In the genomic region with DNA sequence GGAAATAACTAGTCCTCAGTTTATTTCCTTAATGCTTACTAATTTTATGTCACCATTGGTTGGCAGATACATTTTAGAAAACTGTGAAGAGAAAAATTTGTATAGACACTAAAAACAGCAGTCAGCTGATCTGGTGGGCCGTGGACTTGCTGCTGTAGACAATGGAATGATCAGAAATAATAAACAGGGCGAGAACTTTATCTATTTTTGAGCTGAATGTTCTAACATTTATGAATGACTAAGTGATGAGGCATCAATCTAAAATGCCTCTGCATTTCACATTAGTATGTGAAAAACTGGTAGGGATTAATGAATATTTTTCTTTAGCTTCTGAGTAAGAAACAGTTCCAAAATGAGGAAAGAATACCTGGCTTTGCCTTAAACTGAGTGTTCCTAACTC, we compare ENCODE assay signal across 17 cellular contexts. TPM values are rescaled to one million over a fixed set of nuclear protein-coding genes. Genes with fewer than 3 reads are reported as not detected.
A peak's percentile ranks its signal among the peaks of the same experiment; 100 is the strongest.
DNase-seq lines count a peak whose midpoint lies in the region; TF ChIP-seq lines count a peak whose summit lies in the region.
"Had no signal": no experiment of that assay in that cellular context is flagged by ENCODE, and none has a peak within 500 bp of the region (broad histone marks: within the 10 kb centered on the region; RNA-seq: fewer than 3 reads in every experiment).

No MANE protein-coding gene starts in this region.

- H3K4me2 ChIP-seq in skeletal muscle satellite cell (ENCODE audit: low read length), result peak overlapping the region; percentile 1

- H3K4me1 ChIP-seq in skeletal muscle satellite cell (ENCODE audit: control insufficient read depth, insufficient read depth, low read length), result peaks cover 50% of the 10 kb centered on the region
- H3K4me1 ChIP-seq: psoas muscle had no signal

- H3K36me3 ChIP-seq in skeletal muscle satellite cell (ENCODE audit: insufficient read depth, low read length), result no peaks in the 10 kb centered on the region
- H3K36me3 ChIP-seq: esophagus muscularis mucosa had no signal

- CTCF ChIA-PET in HEK293T (lab: Yijun Ruan, JAX), result interaction anchor here (0.6 to 1.1 kb wide), 3 partner anchors 11 to 166 kb away, joined by 3 to 6 read pairs (median 5); partner anchors contain the start of gene YARS2

- H3K9me3 ChIP-seq in skeletal muscle satellite cell (replicated peaks; ENCODE audit: low read length), result no peaks in the 10 kb centered on the region
- H3K9me3 ChIP-seq: esophagus muscularis mucosa, psoas muscle had no signal

- H3K27me3 ChIP-seq in skeletal muscle satellite cell (ENCODE audit: control insufficient read depth, insufficient read depth, low read length), result no peaks in the 10 kb centered on the region
- H3K27me3 ChIP-seq: esophagus muscularis mucosa had no signal

- no peak overlapping the region for H3K4me3 ChIP-seq in skeletal muscle satellite cell (ENCODE audit: low read length)
- H3K4me3 ChIP-seq: esophagus muscularis mucosa, psoas muscle had no signal

- POLR2A ChIA-PET in HEK293T (lab: Yijun Ruan, JAX), result interaction anchor here (2.7 kb wide), 1 partner anchor 166 kb away, joined by 8 read pairs; the partner anchor contains the start of gene YARS2

- DNase-seq in HS-27A (ENCODE audit: low read depth) (peak; percentile 96), astrocyte of the hippocampus (ENCODE audit: low read depth, low spot score) (peak; percentile 23), fibroblast of the conjunctiva (ENCODE audit: low read depth) (peak; percentile 27), HEK293T (ENCODE audit: extremely low spot score) (no peak), OCI-M2 (lab: John Stamatoyannopoulos, UW; ENCODE audit: unreplicated experiment) (no peak), NCI-H146 (lab: John Stamatoyannopoulos, UW) (no peak)
- DNase-seq: activated CD4-positive, alpha-beta T cell treated with anti-CD3 and anti-CD28 coated beads, Interleukin-2, amount 10 ng/mL, durations not matched to agents 7 days and 5 days; activated CD8-positive, alpha-beta memory T cell treated with anti-CD3 and anti-CD28 coated beads, Interleukin-2, amount 50 U/mL, for 4 hours; activated effector memory CD4-positive, alpha-beta T cell treated with Interleukin-2 at 50 U/mL for 16 hours; effector CD4-positive, alpha-beta T cell; HFFc6; psoas muscle; stimulated activated CD4-positive, alpha-beta T cell treated with anti-CD3 and anti-CD28 coated beads, Interleukin-12 subunit alpha, Interleukin-12 subunit beta, amount 100 ng/mL, for 4 hours; T-helper 2 cell had no signal

- H3K9ac ChIP-seq in skeletal muscle satellite cell (ENCODE audit: low read depth, low read length), result peak overlapping the region; percentile 26

TF ChIP-seq in HEK293T, 16 proteins besides CTCF, POLR2A, EP300 and RAD21:
- no peak for TF ChIP-seq LEF1 (IDR thresholded peaks at IDR 0.05; ENCODE audit: borderline replicate concordance)
- TF ChIP-seq FOXA1 (IDR thresholded peaks at IDR 0.05), result no peak

RNA-seq across cellular contexts. Expression of gene PKP2, which starts 24.8 kb away (rescaled TPM):
- 0.44 TPM in 1 of 2 replicates, not detected in the other for total RNA-seq in skeletal muscle satellite cell (2012; rRNA removed)
- total RNA-seq: activated CD4-positive, alpha-beta T cell treated with anti-CD3 and anti-CD28 coated beads, Interleukin-2, amount 10 ng/mL, durations not matched to agents 7 days and 5 days; B cell had no signal

Comparison
In these comparisons a context has a peak if more than half of its experiments do, and no peak if none do; other contexts are left out.
1. DNase-seq: peak in HS-27A (single experiment), astrocyte of the hippocampus (single experiment) and fibroblast of the conjunctiva (single experiment); none in HEK293T (single experiment), OCI-M2 (single experiment) and NCI-H146 (single experiment).